1 cellular context compared by ENCODE assay signal in genomic region chr1:27778022-27778421, GRCh38.
TF ChIP-seq lines count a peak whose summit lies in the region.

No MANE protein-coding gene starts in this region.

TF ChIP-seq in GM23338, 12 proteins besides CTCF, POLR2A, EP300 and RAD21 (continued from another document):
- no peak for TF ChIP-seq ZNF462 (CRISPR knock-in tag; IDR thresholded peaks at IDR 0.05)
